1 cellular context compared by ENCODE assay signal in genomic region chr11:125111341-125112234, GRCh38.
TF ChIP-seq lines count a peak whose summit lies in the region.

TMEM218 (minus strand) TSS chr11:125111626; CDS start chr11:125102241, 9,385 bp downstream.

TF ChIP-seq in H1, 55 proteins besides CTCF, POLR2A, EP300 and RAD21 (continued from another document):
- TF ChIP-seq GABPA (IDR thresholded peaks at IDR 0.05; ENCODE audit: borderline replicate concordance, insufficient read depth, low read length) (peak; percentile 88; the same call in 1 of the 2 replicates), KDM4A (IDR thresholded peaks at IDR 0.05; ENCODE audit: low read depth, low read length, severe bottlenecking) (peak; percentile 81), POLR2AphosphoS5 (IDR thresholded peaks at IDR 0.05; ENCODE audit: low read depth, low read length) (peak; percentile 33; the same call in 1 of the 2 replicates), TAF1 (IDR thresholded peaks at IDR 0.05; ENCODE audit: low read depth, low read length) (peak; percentile 53; the same call in 1 of the 2 replicates), SP1 (IDR thresholded peaks at IDR 0.05; ENCODE audit: low read depth, low read length) (peak; percentile 99), CREB1 (IDR thresholded peaks at IDR 0.05) (peak; percentile 64; the same call in 1 of the 2 replicates), SIN3A (conservative IDR thresholded peaks at IDR 0.05 in 1 of 2, IDR thresholded peaks at IDR 0.05 in 1 of 2; ENCODE audit: low read depth in 1 of 2, low read length in 2 of 2) (peak in 1 of 2 experiments; percentile 43; a peak in 1 of 4 replicates), EGR1 (IDR thresholded peaks at IDR 0.05; ENCODE audit: borderline replicate concordance, low read depth, low read length) (peak; percentile 67; the same call in 1 of the 2 replicates), SAP30 (IDR thresholded peaks at IDR 0.05; ENCODE audit: insufficient read depth, insufficient replicate concordance, low read length) (peak; percentile 60), BACH1 (IDR thresholded peaks at IDR 0.05; ENCODE audit: low read length) (0 out of 2 replicates have a peak, but pooled peaks have one; percentile 21), RFX5 (IDR thresholded peaks at IDR 0.05; ENCODE audit: borderline replicate concordance, low read depth, low read length) (no peak), E2F6 (IDR thresholded peaks at IDR 0.05) (peak; percentile 5; the same call in 1 of the 2 replicates), JUND (IDR thresholded peaks at IDR 0.05; ENCODE audit: low read length) (no peak), SIX5 (IDR thresholded peaks at IDR 0.05; ENCODE audit: low read depth, low read length) (no peak), SP4 (IDR thresholded peaks at IDR 0.05; ENCODE audit: low read length) (0 out of 2 replicates have a peak, but pooled peaks have one; percentile 56), PHF8 (conservative IDR thresholded peaks at IDR 0.05; ENCODE audit: low read depth, low read length) (peak; percentile 50; the same call in 1 of the 2 replicates), SP2 (IDR thresholded peaks at IDR 0.05; ENCODE audit: low read length) (peak; percentile 43; the same call in 1 of the 2 replicates), CHD2 (IDR thresholded peaks at IDR 0.05; ENCODE audit: low read length) (peak; percentile 82)
